Comparison of ENCODE assay signal across 12 cellular contexts in genomic region chr6:104887350-104887749, GRCh38. TPM values are rescaled to one million over a fixed set of nuclear protein-coding genes. Genes with fewer than 3 reads are reported as not detected.
DNase-seq lines count a peak whose midpoint lies in the region; ATAC-seq and TF ChIP-seq lines count a peak whose summit lies in the region.
"Had no signal": no experiment of that assay in that cellular context is flagged by ENCODE, and none has a peak within 500 bp of the region (broad histone marks: within the 10 kb centered on the region; RNA-seq: fewer than 3 reads in every experiment).

No MANE protein-coding gene starts in this region.

- no peak overlapping the region for H3K27ac Mint-ChIP-seq in activated naive CD4-positive, alpha-beta T cell treated with anti-CD3 and anti-CD28 coated beads, Interleukin-2, amount 10 ng/mL, durations not matched to agents 7 days and 5 days

- DNase-seq in activated naive CD4-positive, alpha-beta T cell treated with anti-CD3 and anti-CD28 coated beads, Interleukin-2, amount 10 ng/mL, durations not matched to agents 7 days and 5 days = peak; percentile 40
- no peak for DNase-seq in activated naive CD4-positive, alpha-beta T cell treated with anti-CD3 and anti-CD28 coated beads, Interleukin-2, amount 50 U/mL, for 16 hours
- DNase-seq in SK-N-MC (ENCODE audit: low read depth, low spot score) = peak; percentile 37
- peak; percentile 65 for DNase-seq in fibroblast of villous mesenchyme (ENCODE audit: low read depth)
- no peak for DNase-seq in tibial artery
- DNase-seq: BE2C, lower lobe of right lung, NCI-H524 treated with DMSO at 0.1 percent for 48 hours, uterus had no signal

- peaks cover 0 to 7% of the 10 kb centered on the region in 2 donors for H3K27me3 ChIP-seq in tibial artery
- H3K27me3 ChIP-seq: BE2C, uterus had no signal

- intact Hi-C loops in tibial artery (cut with DNase I; ENCODE audit: low total_unique reads) = no loop called here

- H3K27ac ChIP-seq in SK-N-MC = no peak overlapping the region
- no peak overlapping the region for H3K27ac ChIP-seq in tibial artery
- H3K27ac ChIP-seq: lower lobe of right lung, uterus had no signal

- H3K4me3 ChIP-seq in SK-N-MC = no peak overlapping the region
- H3K4me3 ChIP-seq in fibroblast of villous mesenchyme (ENCODE audit: low read depth, low read length) = no peak overlapping the region
- H3K4me3 ChIP-seq in tibial artery = no peak overlapping the region
- H3K4me3 ChIP-seq: lower lobe of right lung, uterus had no signal

- no peaks in the 10 kb centered on the region for H3K36me3 ChIP-seq in SK-N-MC (ENCODE audit: insufficient read depth, low read length)
- no peaks in the 10 kb centered on the region for H3K36me3 ChIP-seq in tibial artery
- H3K36me3 ChIP-seq: BE2C, lower lobe of right lung, uterus had no signal

- no peaks in the 10 kb centered on the region for H3K36me3 Mint-ChIP-seq in activated naive CD4-positive, alpha-beta T cell treated with anti-CD3 and anti-CD28 coated beads, Interleukin-2, amount 10 ng/mL, durations not matched to agents 7 days and 5 days

- H3K9me3 ChIP-seq in SK-N-MC (ENCODE audit: low read depth, low read length) = peaks cover 2% of the 10 kb centered on the region; the same call in 1 of the 2 replicates
- H3K9me3 ChIP-seq in tibial artery = no peaks in the 10 kb centered on the region
- H3K9me3 ChIP-seq: BE2C, lower lobe of right lung, uterus had no signal

- peaks cover 6% of the 10 kb centered on the region for H3K9me3 Mint-ChIP-seq in activated naive CD4-positive, alpha-beta T cell treated with anti-CD3 and anti-CD28 coated beads, Interleukin-2, amount 10 ng/mL, durations not matched to agents 7 days and 5 days

- CTCF ChIA-PET in activated naive CD4-positive, alpha-beta T cell treated with anti-CD3 and anti-CD28 coated beads, Interleukin-2, amount 10 ng/mL, durations not matched to agents 7 days and 5 days (lab: Charles Lee) = no interaction called here

- H3K4me1 Mint-ChIP-seq in activated naive CD4-positive, alpha-beta T cell treated with anti-CD3 and anti-CD28 coated beads, Interleukin-2, amount 10 ng/mL, durations not matched to agents 7 days and 5 days = no peaks in the 10 kb centered on the region

- H3K27me3 Mint-ChIP-seq in activated naive CD4-positive, alpha-beta T cell treated with anti-CD3 and anti-CD28 coated beads, Interleukin-2, amount 10 ng/mL, durations not matched to agents 7 days and 5 days = peaks cover 5% of the 10 kb centered on the region

- ATAC-seq in GM21528 (IDR thresholded peaks at IDR 0.05; ENCODE audit: low FRiP score, unreplicated experiment) (no peak), GM21786 (IDR thresholded peaks at IDR 0.05; ENCODE audit: unreplicated experiment) (no peak), HG02798 (IDR thresholded peaks at IDR 0.05; ENCODE audit: poor library complexity, unreplicated experiment) (no peak)

- H3K4me1 ChIP-seq in tibial artery = no peaks in the 10 kb centered on the region
- H3K4me1 ChIP-seq: BE2C, lower lobe of right lung, uterus had no signal

- TF ChIP-seq CTCF in fibroblast of villous mesenchyme (IDR thresholded peaks at IDR 0.05; ENCODE audit: insufficient read depth, low read depth, low read length) (no peak), tibial artery (IDR thresholded peaks at IDR 0.05) (no peak)

- no peak overlapping the region for H3K4me3 Mint-ChIP-seq in activated naive CD4-positive, alpha-beta T cell treated with anti-CD3 and anti-CD28 coated beads, Interleukin-2, amount 10 ng/mL, durations not matched to agents 7 days and 5 days

- no peak overlapping the region for H3K9ac ChIP-seq in SK-N-MC (ENCODE audit: insufficient read length)

RNA-seq across cellular contexts. Expression of gene HACE1, which starts 27.6 kb away (rescaled TPM):
- total RNA-seq in fibroblast of villous mesenchyme = 22.5 and 23.3 TPM in 2 replicates

Comparison
In these comparisons a context has a peak if more than half of its experiments do, and no peak if none do; other contexts are left out.
1. DNase-seq: peak in activated naive CD4-positive, alpha-beta T cell treated with anti-CD3 and anti-CD28 coated beads, Interleukin-2, amount 10 ng/mL, durations not matched to agents 7 days and 5 days (single experiment), SK-N-MC (single experiment) and fibroblast of villous mesenchyme (single experiment); none in activated naive CD4-positive, alpha-beta T cell treated with anti-CD3 and anti-CD28 coated beads, Interleukin-2, amount 50 U/mL, for 16 hours (single experiment) and tibial artery (0 of 2).